16 cellular contexts compared by ENCODE assay signal in genomic region chrX:113157496-113157895, GRCh38.
"Had no signal": no experiment of that assay in that cellular context is flagged by ENCODE, and none has a peak within 500 bp of the region (broad histone marks: within the 10 kb centered on the region; RNA-seq: fewer than 3 reads in every experiment).

No MANE protein-coding gene starts in this region.

- DNase-seq: activated CD4-positive, alpha-beta T cell treated with anti-CD3 and anti-CD28 coated beads for 48 hours; activated CD8-positive, alpha-beta memory T cell treated with anti-CD3 and anti-CD28 coated beads, Interleukin-2, amount 50 U/mL, for 48 hours; activated CD8-positive, alpha-beta T cell treated with anti-CD3 and anti-CD28 coated beads, Interleukin-2, amount 10 ng/mL, durations not matched to agents 7 days and 5 days; activated naive CD4-positive, alpha-beta T cell treated with Interleukin-2 at 50 U/mL for 16 hours; activated naive CD8-positive, alpha-beta T cell treated with anti-CD3 and anti-CD28 coated beads, Interleukin-2, amount 50 U/mL, for 24 hours; esophagus squamous epithelium; foreskin fibroblast; mammary epithelial cell; nucleus accumbens; tibial artery; uterus had no signal

- H3K27me3 ChIP-seq: ascending aorta, esophagus squamous epithelium, right atrium auricular region, tibial artery, uterus had no signal

- H3K27me3 Mint-ChIP-seq: activated naive CD8-positive, alpha-beta T cell treated with anti-CD3 and anti-CD28 coated beads, Interleukin-2, amount 50 U/mL, for 24 hours; natural killer cell treated with Interleukin-12 subunit alpha and Interleukin-12 subunit beta and Interleukin-15 and Interleukin-18, amount 100 ng/mL, for 72 hours; stimulated activated memory B cell treated with anti-CD40 and anti-IgM and Interleukin-4, amounts not matched to agents 10 μg/mL and 1 μg/mL and 100 μg/mL, for 72 hours had no signal

- H3K27ac ChIP-seq: ascending aorta, esophagus squamous epithelium, right atrium auricular region, tibial artery, uterus had no signal

- H3K9me3 Mint-ChIP-seq: activated naive CD8-positive, alpha-beta T cell treated with anti-CD3 and anti-CD28 coated beads, Interleukin-2, amount 50 U/mL, for 24 hours had no signal

- ATAC-seq: activated CD8-positive, alpha-beta T cell treated with anti-CD3 and anti-CD28 coated beads, Interleukin-2, amount 10 ng/mL, durations not matched to agents 7 days and 5 days; activated naive CD8-positive, alpha-beta T cell treated with anti-CD3 and anti-CD28 coated beads, Interleukin-2, amount 50 U/mL, for 24 hours; natural killer cell treated with Interleukin-12 subunit alpha and Interleukin-12 subunit beta and Interleukin-15 and Interleukin-18, amount 100 ng/mL, for 72 hours; stimulated activated memory B cell treated with anti-CD40 and anti-IgM and Interleukin-4, amounts not matched to agents 10 μg/mL and 1 μg/mL and 100 μg/mL, for 72 hours had no signal

- H3K4me1 ChIP-seq: ascending aorta, esophagus squamous epithelium, right atrium auricular region, tibial artery, uterus had no signal

- H3K4me1 Mint-ChIP-seq: activated naive CD8-positive, alpha-beta T cell treated with anti-CD3 and anti-CD28 coated beads, Interleukin-2, amount 50 U/mL, for 24 hours; stimulated activated memory B cell treated with anti-CD40 and anti-IgM and Interleukin-4, amounts not matched to agents 10 μg/mL and 1 μg/mL and 100 μg/mL, for 72 hours had no signal

- H3K4me3 Mint-ChIP-seq: activated CD8-positive, alpha-beta T cell treated with anti-CD3 and anti-CD28 coated beads, Interleukin-2, amount 10 ng/mL, durations not matched to agents 7 days and 5 days; activated naive CD8-positive, alpha-beta T cell treated with anti-CD3 and anti-CD28 coated beads, Interleukin-2, amount 50 U/mL, for 24 hours; natural killer cell treated with Interleukin-12 subunit alpha and Interleukin-12 subunit beta and Interleukin-15 and Interleukin-18, amount 100 ng/mL, for 72 hours; stimulated activated memory B cell treated with anti-CD40 and anti-IgM and Interleukin-4, amounts not matched to agents 10 μg/mL and 1 μg/mL and 100 μg/mL, for 72 hours had no signal

- H3K27ac Mint-ChIP-seq: activated CD8-positive, alpha-beta T cell treated with anti-CD3 and anti-CD28 coated beads, Interleukin-2, amount 10 ng/mL, durations not matched to agents 7 days and 5 days; activated naive CD8-positive, alpha-beta T cell treated with anti-CD3 and anti-CD28 coated beads, Interleukin-2, amount 50 U/mL, for 24 hours; natural killer cell treated with Interleukin-12 subunit alpha and Interleukin-12 subunit beta and Interleukin-15 and Interleukin-18, amount 100 ng/mL, for 72 hours; stimulated activated memory B cell treated with anti-CD40 and anti-IgM and Interleukin-4, amounts not matched to agents 10 μg/mL and 1 μg/mL and 100 μg/mL, for 72 hours had no signal

- H3K4me3 ChIP-seq: ascending aorta, esophagus squamous epithelium, right atrium auricular region, smooth muscle cell, tibial artery, uterus had no signal

- H3K36me3 ChIP-seq: ascending aorta, esophagus squamous epithelium, right atrium auricular region, tibial artery, uterus had no signal

- H3K4me2 ChIP-seq: smooth muscle cell had no signal

- H3K36me3 Mint-ChIP-seq: natural killer cell treated with Interleukin-12 subunit alpha and Interleukin-12 subunit beta and Interleukin-15 and Interleukin-18, amount 100 ng/mL, for 72 hours; stimulated activated memory B cell treated with anti-CD40 and anti-IgM and Interleukin-4, amounts not matched to agents 10 μg/mL and 1 μg/mL and 100 μg/mL, for 72 hours had no signal
